In genomic region chr9:138085568-138085967, GRCh38 we compare ENCODE assay signal across 18 cellular contexts.
A peak's percentile ranks its signal among the peaks of the same experiment; 100 is the strongest.
DNase-seq lines count a peak whose midpoint lies in the region; ATAC-seq and TF ChIP-seq lines count a peak whose summit lies in the region.
"Had no signal": no experiment of that assay in that cellular context is flagged by ENCODE, and none has a peak within 500 bp of the region (broad histone marks: within the 10 kb centered on the region; RNA-seq: fewer than 3 reads in every experiment).

No MANE protein-coding gene starts in this region.

- no peaks in the 10 kb centered on the region for H3K27me3 ChIP-seq in endodermal cell (ENCODE audit: control insufficient read depth, insufficient read depth, low read length, poor library complexity, severe bottlenecking)
- H3K27me3 ChIP-seq: BE2C, BLaER1 had no signal

- H3K36me3 ChIP-seq in HEK293 (ENCODE audit: control insufficient read depth in 2 of 2, insufficient read depth in 1 of 2, low read length in 2 of 2) (no peaks in the 10 kb centered on the region), endodermal cell (ENCODE audit: control insufficient read depth, insufficient read depth, low read length) (no peaks in the 10 kb centered on the region)
- H3K36me3 ChIP-seq: BE2C, BLaER1 had no signal

- H3K9me3 ChIP-seq in HEK293 (ENCODE audit: control insufficient read depth, insufficient read depth, low read depth, low read length): no peaks in the 10 kb centered on the region; the same call in 1 of the 2 replicates
- peaks cover 83% of the 10 kb centered on the region for H3K9me3 ChIP-seq in endodermal cell (ENCODE audit: control insufficient read depth, low read length)
- H3K9me3 ChIP-seq: BE2C had no signal

- no peaks in the 10 kb centered on the region for H3K4me1 ChIP-seq in HEK293 (ENCODE audit: control insufficient read depth, insufficient read depth, low read length)
- H3K4me1 ChIP-seq in endodermal cell (ENCODE audit: control insufficient read depth, insufficient read depth, low read length): no peaks in the 10 kb centered on the region
- H3K4me1 ChIP-seq: BE2C, BLaER1, Caco-2 had no signal

- WGBS in endodermal cell (ENCODE audit: insufficient coverage in 1 of 2, insufficient read length in 1 of 2), 2 experiments: 83% methylated on average over 3 of the region's 4 CpGs; no CpG with 5 or more reads in 1 of the 2 experiments

- H3K9ac ChIP-seq in endodermal cell (ENCODE audit: extremely low read depth, low read length, poor library complexity, severe bottlenecking): no peak overlapping the region
- H3K9ac ChIP-seq: BLaER1 had no signal

- H3K4me3 Mint-ChIP-seq in endodermal cell: no peak overlapping the region
- H3K4me3 Mint-ChIP-seq: CD14-positive monocyte; CD4-positive, alpha-beta memory T cell; CD4-positive, CD25-positive, alpha-beta regulatory T cell; CD8-positive, alpha-beta memory T cell had no signal

- no peak for ATAC-seq in GM21367 (IDR thresholded peaks at IDR 0.05; ENCODE audit: unreplicated experiment)

- DNase-seq in HEK293T (ENCODE audit: extremely low spot score) (no peak), endodermal cell (no peak), kidney tubule cell (ENCODE audit: low spot score) (no peak)
- DNase-seq: 8988T; ACHN; BE2C; C1 segment of cervical spinal cord; Caco-2; Calu3; CD4-positive, alpha-beta memory T cell; CD4-positive, CD25-positive, alpha-beta regulatory T cell; CD8-positive, alpha-beta memory T cell; DMS79 treated with DMSO at 0.1 percent for 48 hours; GF-D8 had no signal

- H3K9me3 Mint-ChIP-seq in endodermal cell: peaks cover 78% of the 10 kb centered on the region

- POLR2A ChIA-PET in HEK293 (lab: Yijun Ruan, JAX): no interaction called here
- POLR2A ChIA-PET in HEK293T (lab: Yijun Ruan, JAX): no interaction called here

- no peak overlapping the region for H3K27ac Mint-ChIP-seq in endodermal cell
- H3K27ac Mint-ChIP-seq: CD14-positive monocyte; CD4-positive, alpha-beta memory T cell; CD4-positive, CD25-positive, alpha-beta regulatory T cell; CD8-positive, alpha-beta memory T cell had no signal

- H3K27ac ChIP-seq in HEK293 (ENCODE audit: extremely low read depth, low read depth, low read length) (no peak overlapping the region), endodermal cell (ENCODE audit: low read depth, low read length) (no peak overlapping the region)
- H3K27ac ChIP-seq: BLaER1 had no signal

- no peak overlapping the region for H3K4me3 ChIP-seq in HEK293 (ENCODE audit: low read depth, low read length)
- peak overlapping the region; percentile 64 for H3K4me3 ChIP-seq in endodermal cell (ENCODE audit: low read length)
- H3K4me3 ChIP-seq: BLaER1 had no signal

- CTCF ChIA-PET in HEK293 (lab: Yijun Ruan, JAX): no interaction called here
- CTCF ChIA-PET in HEK293T (lab: Yijun Ruan, JAX): interaction anchor here (0.7 kb wide), 1 partner anchor 734 kb away, joined by 3 read pairs; no protein-coding TSS in a partner anchor

- peaks cover 60% of the 10 kb centered on the region for H3K36me3 Mint-ChIP-seq in endodermal cell (ENCODE audit: low read depth)
- H3K36me3 Mint-ChIP-seq: CD14-positive monocyte; CD4-positive, CD25-positive, alpha-beta regulatory T cell had no signal

- TF ChIP-seq CTCF in HEK293 (tag by site-specific recombination; IDR thresholded peaks at IDR 0.05) (no peak), endodermal cell (conservative IDR thresholded peaks at IDR 0.05) (no peak)

- H3K4me1 Mint-ChIP-seq in endodermal cell: no peaks in the 10 kb centered on the region
- H3K4me1 Mint-ChIP-seq: CD4-positive, alpha-beta memory T cell; CD8-positive, alpha-beta memory T cell had no signal

- H3K27me3 Mint-ChIP-seq in endodermal cell (ENCODE audit: insufficient read depth): no peaks in the 10 kb centered on the region

TF ChIP-seq in HEK293, 187 proteins besides CTCF, POLR2A, EP300 and RAD21 (continues in another document):
- TF ChIP-seq ZNF510 (tag by site-specific recombination; IDR thresholded peaks at IDR 0.05; ENCODE audit: insufficient replicate concordance) (peak; percentile 59), ZNF596 (tag by site-specific recombination; IDR thresholded peaks at IDR 0.05) (no peak), ZNF530 (tag by site-specific recombination; IDR thresholded peaks at IDR 0.05; ENCODE audit: low read depth) (no peak), ZNF155 (tag by site-specific recombination; IDR thresholded peaks at IDR 0.05) (no peak), GLI2 (tag by site-specific recombination; IDR thresholded peaks at IDR 0.05; ENCODE audit: borderline replicate concordance, low read depth) (no peak), ZNF571 (tag by site-specific recombination; IDR thresholded peaks at IDR 0.05) (no peak), WT1 (tag by site-specific recombination; IDR thresholded peaks at IDR 0.05) (no peak), HOXA7 (CRISPR knock-in tag; IDR thresholded peaks at IDR 0.05; ENCODE audit: borderline replicate concordance) (no peak), ZNF626 (tag by site-specific recombination; IDR thresholded peaks at IDR 0.05) (peak; percentile 93)
- TF ChIP-seq, protein P1, sequence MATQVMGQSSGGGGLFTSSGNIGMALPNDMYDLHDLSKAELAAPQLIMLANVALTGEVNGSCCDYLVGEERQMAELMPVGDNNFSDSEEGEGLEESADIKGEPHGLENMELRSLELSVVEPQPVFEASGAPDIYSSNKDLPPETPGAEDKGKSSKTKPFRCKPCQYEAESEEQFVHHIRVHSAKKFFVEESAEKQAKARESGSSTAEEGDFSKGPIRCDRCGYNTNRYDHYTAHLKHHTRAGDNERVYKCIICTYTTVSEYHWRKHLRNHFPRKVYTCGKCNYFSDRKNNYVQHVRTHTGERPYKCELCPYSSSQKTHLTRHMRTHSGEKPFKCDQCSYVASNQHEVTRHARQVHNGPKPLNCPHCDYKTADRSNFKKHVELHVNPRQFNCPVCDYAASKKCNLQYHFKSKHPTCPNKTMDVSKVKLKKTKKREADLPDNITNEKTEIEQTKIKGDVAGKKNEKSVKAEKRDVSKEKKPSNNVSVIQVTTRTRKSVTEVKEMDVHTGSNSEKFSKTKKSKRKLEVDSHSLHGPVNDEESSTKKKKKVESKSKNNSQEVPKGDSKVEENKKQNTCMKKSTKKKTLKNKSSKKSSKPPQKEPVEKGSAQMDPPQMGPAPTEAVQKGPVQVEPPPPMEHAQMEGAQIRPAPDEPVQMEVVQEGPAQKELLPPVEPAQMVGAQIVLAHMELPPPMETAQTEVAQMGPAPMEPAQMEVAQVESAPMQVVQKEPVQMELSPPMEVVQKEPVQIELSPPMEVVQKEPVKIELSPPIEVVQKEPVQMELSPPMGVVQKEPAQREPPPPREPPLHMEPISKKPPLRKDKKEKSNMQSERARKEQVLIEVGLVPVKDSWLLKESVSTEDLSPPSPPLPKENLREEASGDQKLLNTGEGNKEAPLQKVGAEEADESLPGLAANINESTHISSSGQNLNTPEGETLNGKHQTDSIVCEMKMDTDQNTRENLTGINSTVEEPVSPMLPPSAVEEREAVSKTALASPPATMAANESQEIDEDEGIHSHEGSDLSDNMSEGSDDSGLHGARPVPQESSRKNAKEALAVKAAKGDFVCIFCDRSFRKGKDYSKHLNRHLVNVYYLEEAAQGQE (tag by site-specific recombination; IDR thresholded peaks at IDR 0.05): no peak

TF ChIP-seq in HEK293T, 16 proteins besides CTCF, POLR2A, EP300 and RAD21:
- no peak for TF ChIP-seq SUZ12 (IDR thresholded peaks at IDR 0.05)
- no peak for TF ChIP-seq HDGF (IDR thresholded peaks at IDR 0.05; ENCODE audit: borderline replicate concordance)
- no peak for TF ChIP-seq ARNT (IDR thresholded peaks at IDR 0.05)
- no peak for TF ChIP-seq FOXK2 (IDR thresholded peaks at IDR 0.05)
- TF ChIP-seq CTBP1 (IDR thresholded peaks at IDR 0.05; ENCODE audit: borderline replicate concordance): no peak
- peak; percentile 28 for TF ChIP-seq PKNOX1 (IDR thresholded peaks at IDR 0.05)
- no peak for TF ChIP-seq LEF1 (IDR thresholded peaks at IDR 0.05; ENCODE audit: borderline replicate concordance)
